Comparison of ENCODE assay signal across 8 cellular contexts in the genomic region with DNA sequence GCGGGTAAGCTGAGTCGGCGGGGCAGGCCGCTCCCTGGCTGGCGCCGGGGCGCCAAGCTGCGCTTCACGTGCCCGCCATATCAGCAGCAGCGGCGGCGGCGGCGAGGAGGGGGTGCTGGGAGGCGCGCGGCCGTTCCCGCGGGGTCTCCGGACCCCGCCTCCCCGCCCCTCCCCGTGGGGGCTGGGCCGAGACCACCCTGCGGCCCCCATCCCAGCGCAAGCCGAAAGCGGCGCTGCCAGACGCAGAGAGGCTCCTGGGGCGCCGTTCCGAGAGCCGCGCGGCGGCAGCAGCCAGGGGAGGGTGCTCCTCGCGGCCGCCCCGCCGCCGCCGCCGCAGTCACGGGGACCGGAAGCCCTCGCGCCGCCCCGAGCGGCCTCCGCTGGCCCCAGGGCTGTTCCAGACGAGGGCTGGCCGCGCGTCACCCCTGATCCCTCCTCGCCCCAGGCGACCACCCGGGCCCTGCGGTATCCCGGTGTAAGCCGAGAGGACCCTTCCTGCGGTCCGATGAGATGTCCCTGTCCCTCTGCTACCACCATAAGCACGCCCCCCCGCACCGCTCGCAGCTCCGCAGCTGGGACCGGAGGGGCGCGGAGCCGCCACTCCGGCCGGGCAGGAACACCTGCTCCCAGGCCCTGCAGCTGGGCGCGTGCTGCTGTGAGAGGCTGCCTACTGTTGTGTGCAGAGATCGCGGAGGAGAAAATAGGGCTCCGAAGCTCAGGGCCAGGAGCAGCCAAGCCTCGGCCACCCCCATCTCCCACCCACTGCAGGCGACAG.
A peak's percentile ranks its signal among the peaks of the same experiment; 100 is the strongest.
DNase-seq lines count a peak whose midpoint lies in the region; ATAC-seq, FAIRE-seq and TF ChIP-seq lines count a peak whose summit lies in the region.

No MANE protein-coding gene starts in this region.

- H3K9me3 ChIP-seq in Loucy (ENCODE audit: insufficient read depth, low read depth, low read length) (no peaks in the 10 kb centered on the region), iPS-18a (ENCODE audit: control insufficient read depth, low read depth, low read length) (no peaks in the 10 kb centered on the region)

- H3K4me1 ChIP-seq in Loucy (ENCODE audit: insufficient read depth, low read length, poor library complexity, severe bottlenecking) (peaks cover 24% of the 10 kb centered on the region), iPS-18a (ENCODE audit: control insufficient read depth, low read depth, low read length) (peaks cover 51% of the 10 kb centered on the region)

- H3K4me3 Mint-ChIP-seq in activated naive CD8-positive, alpha-beta T cell treated with anti-CD3 and anti-CD28 coated beads, Interleukin-2, amount 50 U/mL, for 24 hours, result peak overlapping the region; percentile 65

- H3K27me3 Mint-ChIP-seq in activated naive CD8-positive, alpha-beta T cell treated with anti-CD3 and anti-CD28 coated beads, Interleukin-2, amount 50 U/mL, for 24 hours, result peaks cover 2% of the 10 kb centered on the region

- H3K4me3 ChIP-seq in Loucy (ENCODE audit: low read length, poor library complexity, severe bottlenecking), result peak overlapping the region; percentile 81
- H3K4me3 ChIP-seq in iPS-18a (ENCODE audit: low read length), result peak overlapping the region; percentile 81
- H3K4me3 ChIP-seq in skin epidermis, result peak overlapping the region; percentile 33 to 53 (median 46)

- H4K20me1 ChIP-seq in Loucy (ENCODE audit: insufficient read depth, low read length, poor library complexity, severe bottlenecking), result no peaks in the 10 kb centered on the region

- no peak for TF ChIP-seq CTCF in Loucy (conservative IDR thresholded peaks at IDR 0.05; ENCODE audit: low read length)

- H3K36me3 ChIP-seq in Loucy (ENCODE audit: insufficient read depth, low read length) (no peaks in the 10 kb centered on the region), iPS-18a (ENCODE audit: control insufficient read depth, low read depth, low read length) (no peaks in the 10 kb centered on the region)

- FAIRE-seq in GM18507 (lab: Jason Lieb, UNC), result peak; percentile 71

- no peaks in the 10 kb centered on the region for H3K9me2 ChIP-seq in Loucy (replicated peaks; ENCODE audit: low read depth, low read length)

- H3K9me3 Mint-ChIP-seq in activated naive CD8-positive, alpha-beta T cell treated with anti-CD3 and anti-CD28 coated beads, Interleukin-2, amount 50 U/mL, for 24 hours, result no peaks in the 10 kb centered on the region

- H3K4me1 Mint-ChIP-seq in activated naive CD8-positive, alpha-beta T cell treated with anti-CD3 and anti-CD28 coated beads, Interleukin-2, amount 50 U/mL, for 24 hours, result peaks cover 17% of the 10 kb centered on the region

- peak overlapping the region; percentile 76 for H3K4me2 ChIP-seq in Loucy (ENCODE audit: low read depth, low read length, poor library complexity, severe bottlenecking)

- H3K27ac ChIP-seq in iPS-18a (ENCODE audit: low read length) (no peak overlapping the region), skin epidermis (peak overlapping the region; percentile 13 to 90 (median 77))

- H3K27me3 ChIP-seq in Loucy (ENCODE audit: insufficient read depth, low read length, poor library complexity, severe bottlenecking), result no peaks in the 10 kb centered on the region
- peaks cover 81% of the 10 kb centered on the region for H3K27me3 ChIP-seq in iPS-18a (ENCODE audit: control insufficient read depth, insufficient read depth, low read length)

- DNase-seq in AG20443 (ENCODE audit: low spot score) (peak; percentile 42), GM18507 (ENCODE audit: extremely low spot score, insufficient read length, low read depth) (no peak), NCI-H187 treated with DMSO at 0.1 percent for 48 hours (lab: John Stamatoyannopoulos, UW) (no peak)
- DNase-seq in activated naive CD8-positive, alpha-beta T cell treated with anti-CD3 and anti-CD28 coated beads, Interleukin-2, amount 50 U/mL, for 24 hours, result peak; percentile 37

- no peak overlapping the region for H3K27ac Mint-ChIP-seq in activated naive CD8-positive, alpha-beta T cell treated with anti-CD3 and anti-CD28 coated beads, Interleukin-2, amount 50 U/mL, for 24 hours

- H3F3A ChIP-seq in Loucy (ENCODE audit: low read depth), result no peaks in the 10 kb centered on the region

- H3K36me3 Mint-ChIP-seq in activated naive CD8-positive, alpha-beta T cell treated with anti-CD3 and anti-CD28 coated beads, Interleukin-2, amount 50 U/mL, for 24 hours (ENCODE audit: low read depth), result no peaks in the 10 kb centered on the region

- H3K9ac ChIP-seq in Loucy (ENCODE audit: low read depth, low read length, poor library complexity, severe bottlenecking) (peak overlapping the region; percentile 94), iPS-18a (ENCODE audit: low read length) (peak overlapping the region; percentile 42)

- no peak overlapping the region for H2AFZ ChIP-seq in Loucy (ENCODE audit: low read length)

- peaks cover 95% of the 10 kb centered on the region for H3K79me2 ChIP-seq in Loucy (ENCODE audit: insufficient read depth, low read length)

- peak; percentile 29 for ATAC-seq in activated naive CD8-positive, alpha-beta T cell treated with anti-CD3 and anti-CD28 coated beads, Interleukin-2, amount 50 U/mL, for 24 hours
- ATAC-seq in HG02884 (IDR thresholded peaks at IDR 0.05; ENCODE audit: unreplicated experiment), result no peak

Comparison
In these comparisons a context has a peak if more than half of its experiments do, and no peak if none do; other contexts are left out.
1. DNase-seq: peak in AG20443 (single experiment) and activated naive CD8-positive, alpha-beta T cell treated with anti-CD3 and anti-CD28 coated beads, Interleukin-2, amount 50 U/mL, for 24 hours (single experiment); none in GM18507 (single experiment) and NCI-H187 treated with DMSO at 0.1 percent for 48 hours (single experiment).
2. Peak in every context shown above with its lines, with median percentiles within 50 percentile points of each other: H3K4me3 ChIP-seq.